In genomic region chr3:128425846-128426127, GRCh38 we compare ENCODE assay signal across 18 cellular contexts. TPM values are rescaled to one million over a fixed set of nuclear protein-coding genes. Genes with fewer than 3 reads are reported as not detected.
DNase-seq lines count a peak whose midpoint lies in the region; ATAC-seq and TF ChIP-seq lines count a peak whose summit lies in the region.
"Had no signal": no experiment of that assay in that cellular context is flagged by ENCODE, and none has a peak within 500 bp of the region (broad histone marks: within the 10 kb centered on the region; RNA-seq: fewer than 3 reads in every experiment).

No MANE protein-coding gene starts in this region.

- no peaks in the 10 kb centered on the region for H3K36me3 ChIP-seq in HCT116 (ENCODE audit: control insufficient read depth in 1 of 2, insufficient read depth in 2 of 2, low read length in 2 of 2)
- H3K36me3 ChIP-seq in hepatocyte (replicated peaks; ENCODE audit: insufficient read depth, low read depth), result no peaks in the 10 kb centered on the region
- H3K36me3 ChIP-seq: BLaER1 treated with 17β-estradiol and CSF1 and Interleukin-3, amounts not matched to agents 10 nM and 100 nM had no signal

- TF ChIP-seq CTCF in C4-2B (conservative IDR thresholded peaks at IDR 0.05) (no peak), HCT116 (IDR thresholded peaks at IDR 0.05 in 2 of 3, conservative IDR thresholded peaks at IDR 0.05 in 1 of 3; ENCODE audit: borderline replicate concordance in 1 of 3, insufficient read depth in 1 of 3, low read depth in 2 of 3, low read length in 2 of 3) (no peak), VCaP (conservative IDR thresholded peaks at IDR 0.05) (no peak), hepatocyte (IDR thresholded peaks at IDR 0.05; ENCODE audit: poor library complexity) (no peak)

- POLR2A ChIA-PET in HCT116 (lab: Charles Lee), result no interaction called here

- DNase-seq in HCT116 (ENCODE audit: low read depth, low spot score), result no peak
- DNase-seq in hepatocyte (ENCODE audit: low spot score), result no peak
- DNase-seq in head of caudate nucleus, result no peak
- DNase-seq: DMS79; NCI-H1105; NCI-H2081; NCI-H446 treated with DMSO at 0.1 percent for 48 hours; NK-92 treated with Interleukin-12 subunit alpha and Interleukin-12 subunit beta, amount 100 ng/mL, for 24 hours; SIG-M5 had no signal

- peak overlapping the region; percentile 7; the same call in 1 of the 2 replicates for H3K9ac ChIP-seq in HCT116 (ENCODE audit: low read length)

- H3K27me3 ChIP-seq in HCT116 (ENCODE audit: insufficient read depth, low read length) (peaks cover 6% of the 10 kb centered on the region), hepatocyte (peaks cover 7% of the 10 kb centered on the region)

- H3K4me2 ChIP-seq in HCT116 (ENCODE audit: low read length) (peak overlapping the region; percentile 80), hepatocyte (peak overlapping the region; percentile 91)

- BruUV-seq in HCT116 (replicated peaks; lab: Mats Ljungman, UMichigan), result no TSS peak

- H4K20me1 ChIP-seq in HCT116 (ENCODE audit: insufficient read depth) (no peaks in the 10 kb centered on the region), hepatocyte (ENCODE audit: insufficient read depth, poor library complexity, severe bottlenecking) (no peaks in the 10 kb centered on the region)

- H3K4me1 ChIP-seq in HCT116 (ENCODE audit: control insufficient read depth in 1 of 2, insufficient read depth in 2 of 2, low read length in 2 of 2), result peaks cover 45 to 66% of the 10 kb centered on the region in 2 experiments
- H3K4me1 ChIP-seq in hepatocyte (ENCODE audit: insufficient read depth), result peaks cover 6% of the 10 kb centered on the region

- intact Hi-C loops in HCT116 (cut with micrococcal nuclease), result loop anchor here (1.0 to 10.0 kb wide), 4 partner anchors 77 to 253 kb away; no protein-coding TSS in a partner anchor
- intact Hi-C loops in head of caudate nucleus (cut with DNase I), result loop anchor here (5.0 kb wide), 2 partner anchors 72 to 182 kb away; no protein-coding TSS in a partner anchor

- ATAC-seq in HCT116 (no peak), GM18498 (IDR thresholded peaks at IDR 0.05; ENCODE audit: unreplicated experiment) (no peak), HG02970 (IDR thresholded peaks at IDR 0.05; ENCODE audit: low FRiP score, unreplicated experiment) (no peak), GM21515 (IDR thresholded peaks at IDR 0.05; ENCODE audit: unreplicated experiment) (no peak)

- no peaks in the 10 kb centered on the region for H3K79me2 ChIP-seq in HCT116 (ENCODE audit: insufficient read depth, low read length)
- H3K79me2 ChIP-seq in hepatocyte, result no peaks in the 10 kb centered on the region

- H2AFZ ChIP-seq in HCT116 (ENCODE audit: low read depth, low read length, poor library complexity, severe bottlenecking) (no peak overlapping the region), hepatocyte (no peak overlapping the region)

- TF ChIP-seq POLR2A in HCT116 (IDR thresholded peaks at IDR 0.05; ENCODE audit: borderline replicate concordance, extremely low read depth, insufficient read depth, insufficient read length), result no peak

- H3K27ac ChIP-seq in C4-2B (peak overlapping the region; percentile 26), HCT116 (ENCODE audit: low read depth, low read length) (peak overlapping the region; percentile 44; the same call in 1 of the 2 replicates), VCaP (peak overlapping the region; percentile 61; the same call in 1 of the 2 replicates), hepatocyte (no peak overlapping the region)
- H3K27ac ChIP-seq: BLaER1 treated with 17β-estradiol and CSF1 and Interleukin-3, amounts not matched to agents 10 nM and 100 nM had no signal

- RAD21 ChIA-PET in HCT116 (lab: Charles Lee; ENCODE audit: low non-redundant PET in 1 of 2, low total read pairs in 2 of 2, uncharacterized antibody in 2 of 2, unreplicated experiment in 2 of 2), result interaction anchor here (1.0 kb wide), 2 partner anchors 64 to 159 kb away, joined by 6 to 7 read pairs; no protein-coding TSS in a partner anchor

- no peaks in the 10 kb centered on the region for H3K9me3 ChIP-seq in HCT116 (ENCODE audit: control insufficient read depth in 1 of 2, insufficient read depth in 1 of 2, low read depth in 1 of 2, low read length in 2 of 2)
- H3K9me3 ChIP-seq in hepatocyte (ENCODE audit: low read depth), result no peaks in the 10 kb centered on the region
- H3K9me3 ChIP-seq: BLaER1 treated with 17β-estradiol and CSF1 and Interleukin-3, amounts not matched to agents 10 nM and 100 nM had no signal

- H3K9me2 ChIP-seq in HCT116 (ENCODE audit: insufficient read depth) (no peaks in the 10 kb centered on the region), hepatocyte (replicated peaks; ENCODE audit: insufficient read depth) (no peaks in the 10 kb centered on the region)

- CTCF ChIA-PET in HCT116 (lab: Charles Lee), result interaction anchor here (0.7 to 3.4 kb wide), 3 partner anchors 14 to 203 kb away, joined by 3 to 18 read pairs (median 4); no protein-coding TSS in a partner anchor

- no peak for TF ChIP-seq RAD21 in HCT116 (IDR thresholded peaks at IDR 0.05; ENCODE audit: low read depth)

- 87% methylated on average over 8 of the region's 8 CpGs for WGBS in hepatocyte (ENCODE audit: low lambda C conversion rate, missing lambda C conversion rate)

- peak overlapping the region in 1 of 2 experiments; percentile 49; a peak in 1 of 4 replicates for H3K4me3 ChIP-seq in HCT116 (replicated peaks in 1 of 2; ENCODE audit: low read depth in 1 of 2, low read length in 2 of 2)
- no peak overlapping the region for H3K4me3 ChIP-seq in hepatocyte

TF ChIP-seq in HCT116, 20 proteins besides CTCF, POLR2A, EP300 and RAD21:
- TF ChIP-seq JUND (IDR thresholded peaks at IDR 0.05) (no peak), ZBTB33 (IDR thresholded peaks at IDR 0.05; ENCODE audit: extremely low read depth, insufficient replicate concordance, low read length) (no peak), SP1 (IDR thresholded peaks at IDR 0.05; ENCODE audit: low read depth) (no peak), ZNF274 (IDR thresholded peaks at IDR 0.05; ENCODE audit: low read depth, low read length) (no peak), CEBPB (IDR thresholded peaks at IDR 0.05; ENCODE audit: low read depth) (no peak), SIN3A (IDR thresholded peaks at IDR 0.05; ENCODE audit: low read depth) (no peak), EGR1 (IDR thresholded peaks at IDR 0.05; ENCODE audit: low read depth) (no peak)

RNA-seq across cellular contexts. Expression of gene DNAJB8, which starts 40.9 kb away (rescaled TPM):
- total RNA-seq in HCT116 (2021; ENCODE audit: unreplicated experiment) (not detected), hepatocyte (not detected in 2 replicates)
- polyA plus RNA-seq in HCT116 (2012), result not detected in 2 replicates
- polyA plus RNA-seq in hepatocyte, result not detected in 2 replicates
- total RNA-seq: CD8-positive, alpha-beta memory T cell; LHCN-M2; OCI-LY7 had no signal
- polyA plus RNA-seq: CD8-positive, alpha-beta memory T cell had no signal
